Comparison of ENCODE assay signal across 8 cellular contexts in genomic region chr11:61971177-61972111, GRCh38. TPM values are rescaled to one million over a fixed set of nuclear protein-coding genes. Genes with fewer than 3 reads are reported as not detected.
A peak's percentile ranks its signal among the peaks of the same experiment; 100 is the strongest.
DNase-seq lines count a peak whose midpoint lies in the region; ATAC-seq lines count a peak whose summit lies in the region.

No MANE protein-coding gene starts in this region.

- CTCF ChIA-PET in activated CD8-positive, alpha-beta T cell treated with anti-CD3 and anti-CD28 coated beads, Interleukin-2, amount 10 ng/mL, durations not matched to agents 7 days and 5 days (lab: Charles Lee), result interaction anchor here (1.7 to 10.6 kb wide), 5 partner anchors 24 to 136 kb away, joined by 4 to 100 read pairs (median 6); no protein-coding TSS in a partner anchor

- peaks cover 11% of the 10 kb centered on the region for H3K36me3 Mint-ChIP-seq in activated CD8-positive, alpha-beta T cell treated with anti-CD3 and anti-CD28 coated beads, Interleukin-2, amount 10 ng/mL, durations not matched to agents 7 days and 5 days (ENCODE audit: low read depth)

- H3K4me3 ChIP-seq in H7 (ENCODE audit: insufficient read depth, low read depth, low read length), result no peak overlapping the region

- H3K9me3 Mint-ChIP-seq in activated CD8-positive, alpha-beta T cell treated with anti-CD3 and anti-CD28 coated beads, Interleukin-2, amount 10 ng/mL, durations not matched to agents 7 days and 5 days (ENCODE audit: insufficient read depth), result no peaks in the 10 kb centered on the region

- no peak for ATAC-seq in activated CD8-positive, alpha-beta T cell treated with anti-CD3 and anti-CD28 coated beads, Interleukin-2, amount 10 ng/mL, durations not matched to agents 7 days and 5 days
- ATAC-seq in esophagus mucosa (peak; percentile 48), HG03139 (IDR thresholded peaks at IDR 0.05; ENCODE audit: unreplicated experiment) (no peak)

- peaks cover 50% of the 10 kb centered on the region for H3K4me1 Mint-ChIP-seq in activated CD8-positive, alpha-beta T cell treated with anti-CD3 and anti-CD28 coated beads, Interleukin-2, amount 10 ng/mL, durations not matched to agents 7 days and 5 days (ENCODE audit: low read depth)

- 0 out of 2 replicates have a peak, but pooled peaks cover 2% of the 10 kb centered on the region for H3K36me3 ChIP-seq in H7 (replicated peaks; ENCODE audit: control insufficient read depth, insufficient read depth, low read length)

- DNase-seq in CD1c-positive myeloid dendritic cell (ENCODE audit: extremely low spot score) (peak; percentile 96), H7 (peak; percentile 92), NCI-H460 (ENCODE audit: extremely low read depth, low read depth) (peak; percentile 95), middle frontal gyrus (ENCODE audit: extremely low spot score, low spot score) (peak; percentile 89), stromal cell of bone marrow (ENCODE audit: low read depth) (peak; percentile 98)
- peak; percentile 51 for DNase-seq in activated CD8-positive, alpha-beta T cell treated with anti-CD3 and anti-CD28 coated beads, Interleukin-2, amount 10 ng/mL, durations not matched to agents 7 days and 5 days

- H3K4me3 Mint-ChIP-seq in activated CD8-positive, alpha-beta T cell treated with anti-CD3 and anti-CD28 coated beads, Interleukin-2, amount 10 ng/mL, durations not matched to agents 7 days and 5 days, result no peak overlapping the region

- POLR2A ChIA-PET in activated CD8-positive, alpha-beta T cell treated with anti-CD3 and anti-CD28 coated beads, Interleukin-2, amount 10 ng/mL, durations not matched to agents 7 days and 5 days (lab: Charles Lee), result interaction anchor here (0.5 to 1.0 kb wide), 3 partner anchors 115 to 140 kb away, joined by 3 to 4 read pairs (median 4); no protein-coding TSS in a partner anchor

- H3K27ac Mint-ChIP-seq in activated CD8-positive, alpha-beta T cell treated with anti-CD3 and anti-CD28 coated beads, Interleukin-2, amount 10 ng/mL, durations not matched to agents 7 days and 5 days, result peak overlapping the region; percentile 17

- H3K27me3 Mint-ChIP-seq in activated CD8-positive, alpha-beta T cell treated with anti-CD3 and anti-CD28 coated beads, Interleukin-2, amount 10 ng/mL, durations not matched to agents 7 days and 5 days (ENCODE audit: low read depth), result no peaks in the 10 kb centered on the region

- H3K27me3 ChIP-seq in H7 (ENCODE audit: control insufficient read depth, insufficient read depth, low read length), result no peaks in the 10 kb centered on the region

RNA-seq across cellular contexts. Expression of gene FTH1, which starts 4.0 kb away (rescaled TPM):
- 443 and 463 TPM in 2 replicates for total RNA-seq in H7 (2014; rRNA removed; shearing (Covaris generic))
- 2,410 TPM in 2 replicates for total RNA-seq in NCI-H460 (2014; rRNA removed; shearing (Covaris generic))
- polyA plus RNA-seq in NCI-H460 (2014; cell fraction: nucleus; rRNA removed), result 379 and 409 TPM in 2 replicates
- 100 to 1,000 TPM; 709 to 727 TPM for total RNA-seq in activated CD8-positive, alpha-beta T cell treated with anti-CD3 and anti-CD28 coated beads, Interleukin-2, amount 10 ng/mL, durations not matched to agents 7 days and 5 days
- total RNA-seq in esophagus mucosa, result 911 TPM

RNA-seq across cellular contexts. Expression of gene BEST1, which starts 21.3 kb away (rescaled TPM):
- 0.30 and 0.45 TPM in 2 replicates for total RNA-seq in H7 (2014; rRNA removed; shearing (Covaris generic))
- 10.7 and 11.0 TPM in 2 replicates for total RNA-seq in NCI-H460 (2014; rRNA removed; shearing (Covaris generic))
- polyA plus RNA-seq in NCI-H460 (2014; cell fraction: nucleus; rRNA removed), result 5.8 and 11.2 TPM in 2 replicates
- not detected for total RNA-seq in activated CD8-positive, alpha-beta T cell treated with anti-CD3 and anti-CD28 coated beads, Interleukin-2, amount 10 ng/mL, durations not matched to agents 7 days and 5 days
- total RNA-seq in esophagus mucosa, result 0.44 TPM

RNA-seq across cellular contexts. Expression of gene RAB3IL1, which starts 54.1 kb away (rescaled TPM):
- 5.8 and 7.2 TPM in 2 replicates for total RNA-seq in H7 (2014; rRNA removed; shearing (Covaris generic))
- 3.2 and 4.6 TPM in 2 replicates for total RNA-seq in NCI-H460 (2014; rRNA removed; shearing (Covaris generic))
- 4.0 and 8.2 TPM in 2 replicates for polyA plus RNA-seq in NCI-H460 (2014; cell fraction: nucleus; rRNA removed)
- total RNA-seq in activated CD8-positive, alpha-beta T cell treated with anti-CD3 and anti-CD28 coated beads, Interleukin-2, amount 10 ng/mL, durations not matched to agents 7 days and 5 days, result not detected
- 0.88 TPM for total RNA-seq in esophagus mucosa
